17 cellular contexts compared by ENCODE assay signal in genomic region chr13:26372747-26373146, GRCh38.
"Had no signal": no experiment of that assay in that cellular context is flagged by ENCODE, and none has a peak within 500 bp of the region (broad histone marks: within the 10 kb centered on the region; RNA-seq: fewer than 3 reads in every experiment).

No MANE protein-coding gene starts in this region.

- H3K27ac ChIP-seq: ascending aorta, neural progenitor cell, psoas muscle, stomach had no signal

- H3K4me3 Mint-ChIP-seq: activated CD4-positive, alpha-beta memory T cell treated with anti-CD3 and anti-CD28 coated beads, Interleukin-2, amount 10 ng/mL, durations not matched to agents 7 days and 5 days; mesothelial cell of epicardium; neural progenitor cell; type B pancreatic cell; WTC11 had no signal

- H3K4me3 ChIP-seq: ascending aorta, lung, neural progenitor cell, psoas muscle, stomach had no signal

- H3K36me3 Mint-ChIP-seq: type B pancreatic cell, WTC11 had no signal

- H3K4me1 Mint-ChIP-seq: activated CD4-positive, alpha-beta memory T cell treated with anti-CD3 and anti-CD28 coated beads, Interleukin-2, amount 10 ng/mL, durations not matched to agents 7 days and 5 days; neural progenitor cell had no signal

- ATAC-seq: psoas muscle, right cardiac atrium, WTC11 had no signal

- H3K27me3 ChIP-seq: ascending aorta, neural progenitor cell, stomach had no signal

- DNase-seq: activated CD4-positive, alpha-beta memory T cell treated with anti-CD3 and anti-CD28 coated beads, Interleukin-2, amount 10 ng/mL, durations not matched to agents 7 days and 5 days; activated CD4-positive, alpha-beta T cell treated with anti-CD3 and anti-CD28 coated beads for 48 hours; activated CD8-positive, alpha-beta memory T cell treated with anti-CD3 and anti-CD28 coated beads, Interleukin-2, amount 50 U/mL, for 4 hours; effector memory CD4-positive, alpha-beta T cell; foreskin fibroblast; glutamatergic neuron; hypothalamus; psoas muscle; right cardiac atrium; SK-N-SH; stomach had no signal

- H3K9me3 Mint-ChIP-seq: activated CD4-positive, alpha-beta memory T cell treated with anti-CD3 and anti-CD28 coated beads, Interleukin-2, amount 10 ng/mL, durations not matched to agents 7 days and 5 days; mesothelial cell of epicardium; neural progenitor cell; type B pancreatic cell; WTC11 had no signal

- H3K4me1 ChIP-seq: ascending aorta, psoas muscle had no signal

- H3K27me3 Mint-ChIP-seq: activated CD4-positive, alpha-beta memory T cell treated with anti-CD3 and anti-CD28 coated beads, Interleukin-2, amount 10 ng/mL, durations not matched to agents 7 days and 5 days; type B pancreatic cell had no signal

- H3K36me3 ChIP-seq: ascending aorta, neural progenitor cell, stomach had no signal

- H3K9me3 ChIP-seq: ascending aorta, psoas muscle, SK-N-SH, stomach had no signal

- H3K27ac Mint-ChIP-seq: activated CD4-positive, alpha-beta memory T cell treated with anti-CD3 and anti-CD28 coated beads, Interleukin-2, amount 10 ng/mL, durations not matched to agents 7 days and 5 days; mesothelial cell of epicardium; neural progenitor cell; type B pancreatic cell; WTC11 had no signal
